Comparison of ENCODE assay signal across 19 cellular contexts in genomic region chr1:8104278-8105236, GRCh38.
DNase-seq lines count a peak whose midpoint lies in the region; ATAC-seq and TF ChIP-seq lines count a peak whose summit lies in the region.
"Had no signal": no experiment of that assay in that cellular context is flagged by ENCODE, and none has a peak within 500 bp of the region (broad histone marks: within the 10 kb centered on the region; RNA-seq: fewer than 3 reads in every experiment).

No MANE protein-coding gene starts in this region.

- H3K4me2 ChIP-seq in IMR-90 (ENCODE audit: low read depth, low read length): no peak overlapping the region
- H3K4me2 ChIP-seq: PC-9, SK-N-SH had no signal

- 0 out of 2 replicates have a peak, but pooled peaks cover 2% of the 10 kb centered on the region for H3K9me1 ChIP-seq in IMR-90 (ENCODE audit: insufficient read depth, low read length)

- TF ChIP-seq POLR2A in IMR-90 (IDR thresholded peaks at IDR 0.05; ENCODE audit: low read depth, low read length): no peak

- DNase-seq in GM12864 (ENCODE audit: low read depth): peak; percentile 52
- DNase-seq in IMR-90: no peak
- peak; percentile 87 for DNase-seq in SKM-1 treated with dmso at 0.1 percent for 144 hours (lab: John Stamatoyannopoulos, UW; ENCODE audit: unreplicated experiment)
- peak; percentile 4 for DNase-seq in naive B cell
- no peak for DNase-seq in NCI-H146 treated with DMSO at 0.1 percent for 48 hours (lab: John Stamatoyannopoulos, UW; ENCODE audit: unreplicated experiment)
- DNase-seq in CD8-positive, alpha-beta T cell: no peak
- no peak for DNase-seq in activated CD4-positive, alpha-beta memory T cell treated with anti-CD3 and anti-CD28 coated beads for 36 hours
- DNase-seq: GM23248; left colon; NCI-H510A treated with DMSO at 0.1 percent for 48 hours; occipital lobe; PC-9; SK-N-SH; stimulated activated CD4-positive, alpha-beta T cell treated with anti-CD3 and anti-CD28 coated beads, Interleukin-1b, Interleukin-23, amount 100 ng/mL, for 48 hours; uterus had no signal

- 0 out of 4 replicates have a peak overlapping the region, but pooled peaks of 1 of the 2 experiments have one; percentile 38 for H4K8ac ChIP-seq in IMR-90 (ENCODE audit: low read depth in 2 of 2, low read length in 2 of 2)

- 100% methylated on average over 2 of the region's 16 CpGs; no CpG with 5 or more reads in 1 of the 2 experiments for WGBS in IMR-90 (ENCODE audit: extremely low coverage in 2 of 2, insufficient read length in 1 of 2), 2 experiments

- H3K4me3 Mint-ChIP-seq in naive B cell: peak overlapping the region in 1 of 8 donors; percentile 53
- no peak overlapping the region for H3K4me3 Mint-ChIP-seq in CD8-positive, alpha-beta T cell
- H3K4me3 Mint-ChIP-seq in activated CD4-positive, alpha-beta memory T cell treated with anti-CD3 and anti-CD28 coated beads for 36 hours: no peak overlapping the region
- H3K4me3 Mint-ChIP-seq: activated T-helper 17 cell treated with anti-CD3 and anti-CD28 coated beads, Interleukin-2, amount 50 U/mL, for 72 hours had no signal

- no peaks in the 10 kb centered on the region for H3K9me3 Mint-ChIP-seq in naive B cell
- H3K9me3 Mint-ChIP-seq in CD8-positive, alpha-beta T cell: no peaks in the 10 kb centered on the region
- no peaks in the 10 kb centered on the region for H3K9me3 Mint-ChIP-seq in activated CD4-positive, alpha-beta memory T cell treated with anti-CD3 and anti-CD28 coated beads for 36 hours
- H3K9me3 Mint-ChIP-seq: activated T-helper 17 cell treated with anti-CD3 and anti-CD28 coated beads, Interleukin-2, amount 50 U/mL, for 72 hours had no signal

- no peak overlapping the region for H3K27ac ChIP-seq in IMR-90 (ENCODE audit: insufficient read depth, low read length)
- H3K27ac ChIP-seq in CD8-positive, alpha-beta T cell (ENCODE audit: low read depth, low read length): no peak overlapping the region
- H3K27ac ChIP-seq: cardiac muscle cell, gastroesophageal sphincter, GM23248, PC-9, uterus had no signal

- H3K23ac ChIP-seq in IMR-90 (ENCODE audit: low read depth, low read length): no peak overlapping the region

- intact Hi-C loops in IMR-90 (cut with micrococcal nuclease): no loop called here
- intact Hi-C loops in CD8-positive, alpha-beta T cell (cut with DNase I, micrococcal nuclease): loop anchor here in 1 of 2 experiments (10.0 kb wide), 1 partner anchor 110 kb away; no protein-coding TSS in a partner anchor
- intact Hi-C loops in activated CD4-positive, alpha-beta memory T cell treated with anti-CD3 and anti-CD28 coated beads for 36 hours (cut with micrococcal nuclease): no loop called here

- H4K20me1 ChIP-seq in IMR-90 (ENCODE audit: insufficient read depth, low read length): no peaks in the 10 kb centered on the region

- no peak overlapping the region for H2AK9ac ChIP-seq in IMR-90 (replicated peaks; ENCODE audit: low read depth, low read length, poor library complexity)

- H4K5ac ChIP-seq in IMR-90 (ENCODE audit: low read depth, low read length): no peak overlapping the region

- no peaks in the 10 kb centered on the region for H3K36me3 Mint-ChIP-seq in naive B cell
- no peaks in the 10 kb centered on the region for H3K36me3 Mint-ChIP-seq in CD8-positive, alpha-beta T cell
- H3K36me3 Mint-ChIP-seq in activated CD4-positive, alpha-beta memory T cell treated with anti-CD3 and anti-CD28 coated beads for 36 hours: no peaks in the 10 kb centered on the region

- TF ChIP-seq CTCF in GM12864 (IDR thresholded peaks at IDR 0.05; ENCODE audit: low read depth, low read length, missing control alignments) (no peak), IMR-90 (conservative IDR thresholded peaks at IDR 0.05; ENCODE audit: low read depth, low read length) (no peak)
- no peak for TF ChIP-seq CTCF in CD8-positive, alpha-beta T cell (IDR thresholded peaks at IDR 0.05)

- ATAC-seq in IMR-90 (ENCODE audit: low read depth): no peak
- ATAC-seq in naive B cell (ENCODE audit: low read depth in 2 of 2): peak; percentile 93 to 95
- ATAC-seq in CD8-positive, alpha-beta T cell: no peak
- no peak for ATAC-seq in GM21515 (IDR thresholded peaks at IDR 0.05; ENCODE audit: unreplicated experiment)
- ATAC-seq: activated T-helper 17 cell treated with anti-CD3 and anti-CD28 coated beads, Interleukin-2, amount 50 U/mL, for 72 hours; gastroesophageal sphincter; left colon had no signal

- POLR2A ChIA-PET in IMR-90 (lab: Charles Lee; ENCODE audit: unreplicated experiment): no interaction called here
- POLR2A ChIA-PET in CD8-positive, alpha-beta T cell (lab: Charles Lee): interaction anchor here (0.7 kb wide), 1 partner anchor 214 kb away, joined by 3 read pairs; the partner anchor contains the start of gene SLC45A1
- POLR2A ChIA-PET in activated CD4-positive, alpha-beta memory T cell treated with anti-CD3 and anti-CD28 coated beads for 36 hours (lab: Charles Lee): no interaction called here

- no peak overlapping the region for H3K9ac ChIP-seq in IMR-90 (ENCODE audit: low read depth, low read length)
- H3K9ac ChIP-seq: GM23248, SK-N-SH had no signal

- no peak overlapping the region for H3K56ac ChIP-seq in IMR-90 (ENCODE audit: extremely low read depth, insufficient read depth, low read length)

- no peaks in the 10 kb centered on the region for H3K79me1 ChIP-seq in IMR-90 (ENCODE audit: low read depth in 1 of 2, low read length in 2 of 2)

- H3K4me1 Mint-ChIP-seq in naive B cell: peaks cover 9 to 10% (median 10%) of the 10 kb centered on the region in 3 donors
- H3K4me1 Mint-ChIP-seq in CD8-positive, alpha-beta T cell (ENCODE audit: low read depth): no peaks in the 10 kb centered on the region
- H3K4me1 Mint-ChIP-seq in activated CD4-positive, alpha-beta memory T cell treated with anti-CD3 and anti-CD28 coated beads for 36 hours (ENCODE audit: low read depth): peaks cover 2% of the 10 kb centered on the region
- H3K4me1 Mint-ChIP-seq: activated T-helper 17 cell treated with anti-CD3 and anti-CD28 coated beads, Interleukin-2, amount 50 U/mL, for 72 hours had no signal

- H2BK15ac ChIP-seq in IMR-90 (ENCODE audit: low read depth, low read length): peak overlapping the region; percentile 68; the same call in 2 of the 3 replicates

- TF ChIP-seq RAD21 in IMR-90 (IDR thresholded peaks at IDR 0.05; ENCODE audit: low read length): no peak

- BruUV-seq in IMR-90 (replicated peaks; lab: Mats Ljungman, UMichigan): no TSS peak

- dilution Hi-C loops in IMR-90 (cut with HindIII; ENCODE audit: low sequenced_read_pairs, unreplicated experiment): no loop called here

- no peaks in the 10 kb centered on the region for H3K27me3 ChIP-seq in IMR-90 (ENCODE audit: control insufficient read depth, insufficient read depth, low read length)
- H3K27me3 ChIP-seq in CD8-positive, alpha-beta T cell (ENCODE audit: insufficient read depth, low read length): no peaks in the 10 kb centered on the region
- H3K27me3 ChIP-seq: cardiac muscle cell, gastroesophageal sphincter, uterus had no signal

- 0 out of 2 replicates have a peak overlapping the region, but pooled peaks have one; percentile 18 for H2BK20ac ChIP-seq in IMR-90 (ENCODE audit: low read depth, low read length)

- no peak overlapping the region for H2BK120ac ChIP-seq in IMR-90 (ENCODE audit: low read depth, low read length)

- no peak overlapping the region for H3K4ac ChIP-seq in IMR-90 (ENCODE audit: low read depth, low read length)

- H4K91ac ChIP-seq in IMR-90 (ENCODE audit: insufficient read depth, low read depth, low read length): no peak overlapping the region

- peaks cover 3% of the 10 kb centered on the region; the same call in 1 of the 2 replicates for H3K4me1 ChIP-seq in IMR-90 (ENCODE audit: control insufficient read depth, insufficient read depth, low read length)
- no peaks in the 10 kb centered on the region for H3K4me1 ChIP-seq in CD8-positive, alpha-beta T cell (ENCODE audit: insufficient read depth, low read length)
- H3K4me1 ChIP-seq: gastroesophageal sphincter, uterus had no signal

- in situ Hi-C loops in IMR-90 (cut with MboI; ENCODE audit: low sequenced_read_pairs): no loop called here

- H3K27ac Mint-ChIP-seq in naive B cell: peak overlapping the region in 4 of 6 donors; percentile 16 to 64 (median 34)
- no peak overlapping the region for H3K27ac Mint-ChIP-seq in CD8-positive, alpha-beta T cell
- no peak overlapping the region for H3K27ac Mint-ChIP-seq in activated CD4-positive, alpha-beta memory T cell treated with anti-CD3 and anti-CD28 coated beads for 36 hours
- H3K27ac Mint-ChIP-seq: activated T-helper 17 cell treated with anti-CD3 and anti-CD28 coated beads, Interleukin-2, amount 50 U/mL, for 72 hours had no signal

- no peak overlapping the region for H2AFZ ChIP-seq in IMR-90 (replicated peaks; ENCODE audit: low read length, poor library complexity)
- H2AFZ ChIP-seq: GM23248, PC-9 had no signal

- no peak overlapping the region; the same call in none of the 2 replicates for H2AK5ac ChIP-seq in IMR-90 (ENCODE audit: low read depth, low read length)

- no peak overlapping the region for H3K14ac ChIP-seq in IMR-90 (replicated peaks; ENCODE audit: low read depth, low read length)

- H3K9me3 ChIP-seq in IMR-90 (ENCODE audit: control insufficient read depth, insufficient read depth, low read length): no peaks in the 10 kb centered on the region
- H3K9me3 ChIP-seq in CD8-positive, alpha-beta T cell (ENCODE audit: low read length): no peaks in the 10 kb centered on the region
- H3K9me3 ChIP-seq: gastroesophageal sphincter, SK-N-SH, uterus had no signal

- peaks cover 0 to 11% (median 6%) of the 10 kb centered on the region in 3 donors for H3K27me3 Mint-ChIP-seq in naive B cell
- peaks cover 5% of the 10 kb centered on the region for H3K27me3 Mint-ChIP-seq in CD8-positive, alpha-beta T cell (ENCODE audit: low read depth)
- H3K27me3 Mint-ChIP-seq in activated CD4-positive, alpha-beta memory T cell treated with anti-CD3 and anti-CD28 coated beads for 36 hours: peaks cover 4% of the 10 kb centered on the region
- H3K27me3 Mint-ChIP-seq: activated T-helper 17 cell treated with anti-CD3 and anti-CD28 coated beads, Interleukin-2, amount 50 U/mL, for 72 hours had no signal

- H3K36me3 ChIP-seq in IMR-90 (ENCODE audit: control insufficient read depth, insufficient read depth, low read length): no peaks in the 10 kb centered on the region
- H3K36me3 ChIP-seq in CD8-positive, alpha-beta T cell (ENCODE audit: insufficient read depth, low read length): no peaks in the 10 kb centered on the region
- H3K36me3 ChIP-seq: cardiac muscle cell, gastroesophageal sphincter, uterus had no signal

- CTCF ChIA-PET in IMR-90 (lab: Yijun Ruan, JAX): no interaction called here
- CTCF ChIA-PET in CD8-positive, alpha-beta T cell (lab: Charles Lee): no interaction called here
- CTCF ChIA-PET in activated CD4-positive, alpha-beta memory T cell treated with anti-CD3 and anti-CD28 coated beads for 36 hours (lab: Charles Lee): no interaction called here

- no peak overlapping the region for H2BK5ac ChIP-seq in IMR-90 (ENCODE audit: low read depth, low read length, poor library complexity, severe bottlenecking)

- no peak overlapping the region for H3K18ac ChIP-seq in IMR-90 (ENCODE audit: low read depth, low read length)

- H3K4me3 ChIP-seq in GM12864 (ENCODE audit: low read depth, low read length): no peak overlapping the region
- H3K4me3 ChIP-seq in IMR-90 (ENCODE audit: insufficient read depth, low read depth, low read length): no peak overlapping the region
- no peak overlapping the region for H3K4me3 ChIP-seq in CD8-positive, alpha-beta T cell (ENCODE audit: low read depth, low read length)
- H3K4me3 ChIP-seq: cardiac muscle cell, gastroesophageal sphincter, GM23248, PC-9, uterus had no signal

TF ChIP-seq in IMR-90, 13 proteins besides CTCF, POLR2A, EP300 and RAD21 (continues in another document):
- TF ChIP-seq RFX5 (IDR thresholded peaks at IDR 0.05; ENCODE audit: low read depth, low read length): no peak

Comparison
In these comparisons a context has a peak if more than half of its experiments do, and no peak if none do; other contexts are left out.
1. DNase-seq: peak in GM12864 (single experiment), SKM-1 treated with dmso at 0.1 percent for 144 hours (single experiment) and naive B cell (single experiment); none in IMR-90 (single experiment), NCI-H146 treated with DMSO at 0.1 percent for 48 hours (single experiment), CD8-positive, alpha-beta T cell (0 of 7) and activated CD4-positive, alpha-beta memory T cell treated with anti-CD3 and anti-CD28 coated beads for 36 hours (single experiment).
2. ATAC-seq: peak in naive B cell (2 of 2); none in IMR-90 (single experiment), CD8-positive, alpha-beta T cell (single experiment) and GM21515 (single experiment).
3. H3K27ac Mint-ChIP-seq: peak in naive B cell (4 of 6); none in CD8-positive, alpha-beta T cell (single experiment) and activated CD4-positive, alpha-beta memory T cell treated with anti-CD3 and anti-CD28 coated beads for 36 hours (single experiment).